ENCODE assay signal across 8 cellular contexts in the genomic region with DNA sequence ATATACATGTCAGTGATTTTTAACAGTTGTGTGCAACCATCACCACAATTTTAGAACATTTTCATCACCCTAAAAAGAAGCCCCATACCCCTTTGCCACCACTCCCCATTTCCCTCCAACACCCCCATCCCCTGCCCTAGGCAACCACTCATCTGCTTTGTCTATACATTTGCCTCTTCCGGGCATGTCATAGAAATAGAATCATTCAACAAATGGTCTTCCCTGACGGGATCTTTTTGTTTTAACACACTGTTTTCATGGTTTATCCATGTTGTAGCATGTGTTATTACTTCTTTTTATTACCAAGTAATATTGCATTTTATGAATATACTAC. TPM values are rescaled to one million over a fixed set of nuclear protein-coding genes. Genes with fewer than 3 reads are reported as not detected.
A peak's percentile ranks its signal among the peaks of the same experiment; 100 is the strongest.
DNase-seq lines count a peak whose midpoint lies in the region; ATAC-seq and TF ChIP-seq lines count a peak whose summit lies in the region.

No MANE protein-coding gene starts in this region.

- H3K4me2 ChIP-seq in smooth muscle cell, result peak overlapping the region; percentile 84

- peaks cover 4% of the 10 kb centered on the region for H3K4me1 ChIP-seq in smooth muscle cell (ENCODE audit: low read depth)

- DNase-seq in H7 (no peak), foreskin fibroblast (no peak), smooth muscle cell (lab: John Stamatoyannopoulos, UW; ENCODE audit: unreplicated experiment) (no peak), SW 1271 (lab: John Stamatoyannopoulos, UW) (no peak)
- DNase-seq in stimulated activated CD4-positive, alpha-beta T cell treated with anti-CD3 and anti-CD28 coated beads, Interleukin-1b, Interleukin-23, amount 100 ng/mL, for 48 hours, result no peak
- DNase-seq in activated CD4-positive, alpha-beta T cell treated with anti-CD3 and anti-CD28 coated beads, Interleukin-2, amount 50 U/mL, for 4 hours, result no peak

- peak overlapping the region; percentile 87 for H3K27ac ChIP-seq in VCaP
- H3K27ac ChIP-seq in smooth muscle cell (ENCODE audit: low read depth), result no peak overlapping the region

- peak overlapping the region; percentile 63 for H3K4me3 ChIP-seq in H7 (ENCODE audit: insufficient read depth, low read depth, low read length)
- H3K4me3 ChIP-seq in foreskin fibroblast (ENCODE audit: low read depth in 1 of 2, low read length in 2 of 2), result peak overlapping the region; percentile 67 to 72
- H3K4me3 ChIP-seq in smooth muscle cell, result peak overlapping the region; percentile 53

- TF ChIP-seq CTCF in VCaP (conservative IDR thresholded peaks at IDR 0.05) (no peak), foreskin fibroblast (IDR thresholded peaks at IDR 0.05; ENCODE audit: low read depth, low read length) (no peak), smooth muscle cell (IDR thresholded peaks at IDR 0.05; ENCODE audit: borderline replicate concordance, insufficient read depth, poor library complexity, severe bottlenecking) (no peak)

- no peak for ATAC-seq in GM21723 (IDR thresholded peaks at IDR 0.05; ENCODE audit: unreplicated experiment)

- WGBS in smooth muscle cell (ENCODE audit: low lambda C conversion rate), result 81% methylated on average over 2 of the region's 2 CpGs

- H3K9ac ChIP-seq in smooth muscle cell (ENCODE audit: low read depth), result no peak overlapping the region

- no peaks in the 10 kb centered on the region for H3K9me3 ChIP-seq in smooth muscle cell (replicated peaks; ENCODE audit: low read depth)

- no peaks in the 10 kb centered on the region for H4K20me1 ChIP-seq in smooth muscle cell (ENCODE audit: low read depth)

- peak overlapping the region; percentile 84 for H2AFZ ChIP-seq in smooth muscle cell (ENCODE audit: low read depth)

- no peaks in the 10 kb centered on the region for H3K79me2 ChIP-seq in smooth muscle cell (ENCODE audit: low read depth)

- H3K27me3 ChIP-seq in H7 (ENCODE audit: control insufficient read depth, insufficient read depth, low read length) (peaks cover 12% of the 10 kb centered on the region), smooth muscle cell (ENCODE audit: low read depth) (no peaks in the 10 kb centered on the region)

- H3K36me3 ChIP-seq in H7 (replicated peaks; ENCODE audit: control insufficient read depth, insufficient read depth, low read length) (no peaks in the 10 kb centered on the region), smooth muscle cell (ENCODE audit: low read depth) (no peaks in the 10 kb centered on the region)

- H3F3A ChIP-seq in smooth muscle cell (ENCODE audit: low read depth), result peaks cover 6% of the 10 kb centered on the region

RNA-seq across cellular contexts. Expression of gene VILL, which starts 4.0 kb away (rescaled TPM):
- total RNA-seq in H7 (2014; rRNA removed; shearing (Covaris generic)), result 5.0 and 5.3 TPM in 2 replicates
- total RNA-seq in smooth muscle cell, result 3.4 and 3.8 TPM in 2 replicates
- 2.3 and 5.6 TPM in 2 replicates for polyA plus RNA-seq in smooth muscle cell

RNA-seq across cellular contexts. Expression of gene PLCD1, which starts 34.8 kb away (rescaled TPM):
- 22.2 and 22.3 TPM in 2 replicates for total RNA-seq in H7 (2014; rRNA removed; shearing (Covaris generic))
- total RNA-seq in smooth muscle cell, result 20.5 and 21.3 TPM in 2 replicates
- polyA plus RNA-seq in smooth muscle cell, result 33.3 and 34.8 TPM in 2 replicates

RNA-seq across cellular contexts. Expression of gene DLEC1, which starts 44.4 kb away (rescaled TPM):
- 0.33 and 1.3 TPM in 2 replicates for total RNA-seq in H7 (2014; rRNA removed; shearing (Covaris generic))
- 0.27 and 0.54 TPM in 2 replicates for total RNA-seq in smooth muscle cell
- 0.61 TPM in 1 of 2 replicates, not detected in the other for polyA plus RNA-seq in smooth muscle cell
